Comparison of ENCODE assay signal across 37 cellular contexts in the genomic region with DNA sequence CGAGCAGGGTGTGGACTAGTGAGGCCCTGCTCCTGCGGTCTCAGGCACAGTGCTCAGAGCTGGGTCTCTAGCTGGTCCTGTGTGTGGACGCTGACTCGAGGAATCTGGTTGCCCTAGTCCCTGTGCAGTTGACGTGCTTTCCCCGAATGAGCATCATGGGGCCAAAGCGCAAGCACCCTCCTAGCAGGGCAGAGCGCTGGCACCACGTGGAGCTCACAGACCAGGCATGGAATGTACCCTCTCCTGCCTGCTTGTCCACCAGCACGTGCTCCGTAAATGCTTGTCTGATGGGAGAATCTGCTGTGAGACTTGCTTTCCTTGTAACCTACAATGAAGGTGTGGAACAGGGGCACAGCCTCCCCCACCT.
"Had no signal": no experiment of that assay in that cellular context is flagged by ENCODE, and none has a peak within 500 bp of the region (broad histone marks: within the 10 kb centered on the region; RNA-seq: fewer than 3 reads in every experiment).

No MANE protein-coding gene starts in this region.

- H3K27ac ChIP-seq: ascending aorta, cardiac muscle cell, VCaP had no signal

- H3K9me3 Mint-ChIP-seq: activated B cell treated with CpG ODN at 0.5 μM for 24 hours; activated CD4-positive, alpha-beta T cell treated with anti-CD3 and anti-CD28 coated beads, Interleukin-2, amount 10 ng/mL, durations not matched to agents 24 days and 14 days; activated naive CD4-positive, alpha-beta T cell treated with anti-CD3 and anti-CD28 coated beads, Interleukin-2, amount 50 U/mL, for 24 hours; activated T-helper 1 cell treated with anti-CD3 and anti-CD28 coated beads, Interleukin-12 subunit alpha, Interleukin-12 subunit beta, Interleukin-2, Interleukin-4 antibody, amounts not matched to agents 30 ng/mL and 10 ng/mL and 1 ng/mL, durations not matched to agents 14 hours and 24 hours and 36 hours; central memory CD8-positive, alpha-beta T cell had no signal

- ATAC-seq: activated CD8-positive, alpha-beta T cell treated with anti-CD3 and anti-CD28 coated beads, Interleukin-2, amount 10 ng/mL, durations not matched to agents 7 days and 5 days; activated naive CD8-positive, alpha-beta T cell treated with anti-CD3 and anti-CD28 coated beads, Interleukin-2, amount 50 U/mL, for 24 hours; activated T-cell treated with anti-CD3 and anti-CD28 coated beads, Interleukin-2, amount 50 U/mL, for 4 hours; activated T-cell treated with anti-CD3 and anti-CD28 coated beads, Interleukin-2, amount 50 U/mL, for 72 hours; activated T-helper 17 cell treated with anti-CD3 and anti-CD28 coated beads, Interleukin-2, amount 50 U/mL, for 72 hours had no signal

- DNase-seq: activated B cell treated with CpG ODN at 0.5 μM for 24 hours; activated CD4-positive, alpha-beta memory T cell treated with anti-CD3 and anti-CD28 coated beads, Interleukin-2, amount 10 ng/mL, durations not matched to agents 7 days and 5 days; activated CD4-positive, alpha-beta T cell treated with anti-CD3 and anti-CD28 coated beads for 4 hours; activated CD4-positive, alpha-beta T cell treated with anti-CD3 and anti-CD28 coated beads, Interleukin-2, amount 10 ng/mL, durations not matched to agents 24 days and 14 days; activated CD4-positive, alpha-beta T cell treated with anti-CD3 and anti-CD28 coated beads, Interleukin-2, amount 50 U/mL, for 1 hour; activated CD4-positive, alpha-beta T cell treated with anti-CD3 and anti-CD28 coated beads, Interleukin-2, amount 50 U/mL, for 4 hours; activated CD4-positive, CD25-positive, alpha-beta regulatory T cell treated with anti-CD3 and anti-CD28 coated beads, Interleukin-2, amount 50 U/mL, for 72 hours; activated CD8-positive, alpha-beta memory T cell treated with anti-CD3 and anti-CD28 coated beads for 24 hours; activated CD8-positive, alpha-beta memory T cell treated with anti-CD3 and anti-CD28 coated beads, Interleukin-2, amount 50 U/mL, for 4 hours; activated CD8-positive, alpha-beta T cell treated with anti-CD3 and anti-CD28 coated beads, Interleukin-2, amount 10 ng/mL, durations not matched to agents 7 days and 5 days; activated effector memory CD4-positive, alpha-beta T cell treated with Interleukin-2 at 50 U/mL for 16 hours; activated gamma-delta T cell; activated naive CD4-positive, alpha-beta T cell treated with anti-CD3 and anti-CD28 coated beads, Interleukin-2, amount 10 ng/mL, durations not matched to agents 7 days and 5 days; activated naive CD4-positive, alpha-beta T cell treated with Interleukin-2 at 50 U/mL for 16 hours; activated naive CD8-positive, alpha-beta T cell treated with anti-CD3 and anti-CD28 coated beads, Interleukin-2, amount 10 ng/mL, durations not matched to agents 7 days and 5 days; activated naive CD8-positive, alpha-beta T cell treated with anti-CD3 and anti-CD28 coated beads, Interleukin-2, amount 50 U/mL, for 24 hours; activated T-cell treated with anti-CD3 and anti-CD28 coated beads for 4 hours; activated T-cell treated with anti-CD3 and anti-CD28 coated beads, Interleukin-2, amount 50 U/mL, for 1 hour; activated T-cell treated with anti-CD3 and anti-CD28 coated beads, Interleukin-2, amount 50 U/mL, for 4 hours; activated T-cell treated with anti-CD3 and anti-CD28 coated beads, Interleukin-2, amount 50 U/mL, for 72 hours; caudate nucleus; cerebellar nuclear complex; T-helper 1 cell; T-helper 2 cell; T-helper 9 cell had no signal

- H3K4me3 Mint-ChIP-seq: activated B cell treated with CpG ODN at 0.5 μM for 24 hours; activated CD4-positive, alpha-beta memory T cell treated with anti-CD3 and anti-CD28 coated beads, Interleukin-2, amount 10 ng/mL, durations not matched to agents 7 days and 5 days; activated CD4-positive, alpha-beta T cell treated with anti-CD3 and anti-CD28 coated beads, Interleukin-2, amount 10 ng/mL, durations not matched to agents 24 days and 14 days; activated CD8-positive, alpha-beta T cell treated with anti-CD3 and anti-CD28 coated beads, Interleukin-2, amount 10 ng/mL, durations not matched to agents 7 days and 5 days; activated naive CD4-positive, alpha-beta T cell treated with anti-CD3 and anti-CD28 coated beads, Interleukin-2, amount 10 ng/mL, durations not matched to agents 7 days and 5 days; activated naive CD4-positive, alpha-beta T cell treated with anti-CD3 and anti-CD28 coated beads, Interleukin-2, amount 50 U/mL, for 24 hours; activated naive CD8-positive, alpha-beta T cell; activated naive CD8-positive, alpha-beta T cell treated with anti-CD3 and anti-CD28 coated beads, Interleukin-2, amount 10 ng/mL, durations not matched to agents 7 days and 5 days; activated naive CD8-positive, alpha-beta T cell treated with anti-CD3 and anti-CD28 coated beads, Interleukin-2, amount 50 U/mL, for 24 hours; activated T-cell treated with anti-CD3 and anti-CD28 coated beads, Interleukin-2, amount 50 U/mL, for 4 hours; activated T-cell treated with anti-CD3 and anti-CD28 coated beads, Interleukin-2, amount 50 U/mL, for 72 hours; activated T-helper 1 cell treated with anti-CD3 and anti-CD28 coated beads, Interleukin-12 subunit alpha, Interleukin-12 subunit beta, Interleukin-2, Interleukin-4 antibody, amounts not matched to agents 30 ng/mL and 10 ng/mL and 1 ng/mL, durations not matched to agents 14 hours and 24 hours and 36 hours; activated T-helper 17 cell treated with anti-CD3 and anti-CD28 coated beads, Interleukin-2, amount 50 U/mL, for 72 hours; brain; central memory CD8-positive, alpha-beta T cell; T-helper 1 cell treated with Interleukin-12 subunit alpha and Interleukin-12 subunit beta and Interleukin-4 antibody, amounts not matched to agents 30 μg/mL and 1 μg/mL, for 36 hours; T-helper 2 cell treated with Interferon-gamma antibody and Interleukin-4, amounts not matched to agents 5 μg/mL and 100 μg/mL, for 36 hours had no signal

- H3K27ac Mint-ChIP-seq: activated B cell treated with CpG ODN at 0.5 μM for 24 hours; activated CD4-positive, alpha-beta memory T cell treated with anti-CD3 and anti-CD28 coated beads, Interleukin-2, amount 10 ng/mL, durations not matched to agents 7 days and 5 days; activated CD4-positive, alpha-beta T cell treated with anti-CD3 and anti-CD28 coated beads, Interleukin-2, amount 10 ng/mL, durations not matched to agents 24 days and 14 days; activated CD8-positive, alpha-beta T cell treated with anti-CD3 and anti-CD28 coated beads, Interleukin-2, amount 10 ng/mL, durations not matched to agents 7 days and 5 days; activated naive CD4-positive, alpha-beta T cell treated with anti-CD3 and anti-CD28 coated beads, Interleukin-2, amount 10 ng/mL, durations not matched to agents 7 days and 5 days; activated naive CD4-positive, alpha-beta T cell treated with anti-CD3 and anti-CD28 coated beads, Interleukin-2, amount 50 U/mL, for 24 hours; activated naive CD8-positive, alpha-beta T cell; activated naive CD8-positive, alpha-beta T cell treated with anti-CD3 and anti-CD28 coated beads, Interleukin-2, amount 10 ng/mL, durations not matched to agents 7 days and 5 days; activated naive CD8-positive, alpha-beta T cell treated with anti-CD3 and anti-CD28 coated beads, Interleukin-2, amount 50 U/mL, for 24 hours; activated T-cell treated with anti-CD3 and anti-CD28 coated beads, Interleukin-2, amount 50 U/mL, for 72 hours; activated T-helper 1 cell treated with anti-CD3 and anti-CD28 coated beads, Interleukin-12 subunit alpha, Interleukin-12 subunit beta, Interleukin-2, Interleukin-4 antibody, amounts not matched to agents 30 ng/mL and 10 ng/mL and 1 ng/mL, durations not matched to agents 14 hours and 24 hours and 36 hours; activated T-helper 17 cell treated with anti-CD3 and anti-CD28 coated beads, Interleukin-2, amount 50 U/mL, for 72 hours; T-helper 1 cell treated with Interleukin-12 subunit alpha and Interleukin-12 subunit beta and Interleukin-4 antibody, amounts not matched to agents 30 μg/mL and 1 μg/mL, for 36 hours; T-helper 2 cell treated with Interferon-gamma antibody and Interleukin-4, amounts not matched to agents 5 μg/mL and 100 μg/mL, for 36 hours had no signal

- H3K36me3 ChIP-seq: ascending aorta, cardiac muscle cell had no signal

- H3K9me3 ChIP-seq: ascending aorta had no signal

- H3K4me1 ChIP-seq: ascending aorta had no signal

- H3K4me3 ChIP-seq: ascending aorta, cardiac muscle cell had no signal

- H3K4me1 Mint-ChIP-seq: activated B cell treated with CpG ODN at 0.5 μM for 24 hours; activated CD4-positive, alpha-beta memory T cell treated with anti-CD3 and anti-CD28 coated beads, Interleukin-2, amount 10 ng/mL, durations not matched to agents 7 days and 5 days; activated CD4-positive, alpha-beta T cell treated with anti-CD3 and anti-CD28 coated beads, Interleukin-2, amount 10 ng/mL, durations not matched to agents 24 days and 14 days; activated naive CD4-positive, alpha-beta T cell treated with anti-CD3 and anti-CD28 coated beads, Interleukin-2, amount 10 ng/mL, durations not matched to agents 7 days and 5 days; activated naive CD4-positive, alpha-beta T cell treated with anti-CD3 and anti-CD28 coated beads, Interleukin-2, amount 50 U/mL, for 24 hours; activated naive CD8-positive, alpha-beta T cell treated with anti-CD3 and anti-CD28 coated beads, Interleukin-2, amount 10 ng/mL, durations not matched to agents 7 days and 5 days; activated naive CD8-positive, alpha-beta T cell treated with anti-CD3 and anti-CD28 coated beads, Interleukin-2, amount 50 U/mL, for 24 hours; activated T-helper 17 cell treated with anti-CD3 and anti-CD28 coated beads, Interleukin-2, amount 50 U/mL, for 72 hours; central memory CD8-positive, alpha-beta T cell had no signal

- H3K27me3 ChIP-seq: ascending aorta, cardiac muscle cell had no signal

- FAIRE-seq: TTC549 had no signal

- H3K27me3 Mint-ChIP-seq: activated B cell treated with CpG ODN at 0.5 μM for 24 hours; activated CD4-positive, alpha-beta memory T cell treated with anti-CD3 and anti-CD28 coated beads, Interleukin-2, amount 10 ng/mL, durations not matched to agents 7 days and 5 days; activated CD4-positive, alpha-beta T cell treated with anti-CD3 and anti-CD28 coated beads, Interleukin-2, amount 10 ng/mL, durations not matched to agents 24 days and 14 days; activated naive CD4-positive, alpha-beta T cell treated with anti-CD3 and anti-CD28 coated beads, Interleukin-2, amount 10 ng/mL, durations not matched to agents 7 days and 5 days; activated naive CD4-positive, alpha-beta T cell treated with anti-CD3 and anti-CD28 coated beads, Interleukin-2, amount 50 U/mL, for 24 hours; activated naive CD8-positive, alpha-beta T cell; activated naive CD8-positive, alpha-beta T cell treated with anti-CD3 and anti-CD28 coated beads, Interleukin-2, amount 10 ng/mL, durations not matched to agents 7 days and 5 days; activated naive CD8-positive, alpha-beta T cell treated with anti-CD3 and anti-CD28 coated beads, Interleukin-2, amount 50 U/mL, for 24 hours; activated T-helper 17 cell treated with anti-CD3 and anti-CD28 coated beads, Interleukin-2, amount 50 U/mL, for 72 hours; brain; central memory CD8-positive, alpha-beta T cell had no signal

- H3K36me3 Mint-ChIP-seq: activated naive CD4-positive, alpha-beta T cell treated with anti-CD3 and anti-CD28 coated beads, Interleukin-2, amount 10 ng/mL, durations not matched to agents 7 days and 5 days; activated naive CD4-positive, alpha-beta T cell treated with anti-CD3 and anti-CD28 coated beads, Interleukin-2, amount 50 U/mL, for 24 hours; activated naive CD8-positive, alpha-beta T cell; activated naive CD8-positive, alpha-beta T cell treated with anti-CD3 and anti-CD28 coated beads, Interleukin-2, amount 10 ng/mL, durations not matched to agents 7 days and 5 days had no signal
